9 cellular contexts compared by ENCODE assay signal in genomic region chr1:16511926-16512325, GRCh38. TPM values are rescaled to one million over a fixed set of nuclear protein-coding genes. Genes with fewer than 3 reads are reported as not detected.
"Had no signal": no experiment of that assay in that cellular context is flagged by ENCODE, and none has a peak within 500 bp of the region (broad histone marks: within the 10 kb centered on the region; RNA-seq: fewer than 3 reads in every experiment).

No MANE protein-coding gene starts in this region.

RNA-seq across cellular contexts. Expression of gene RNU1-1, which starts 2.2 kb away (rescaled TPM):
- total RNA-seq: osteoblast, right atrium auricular region had no signal
- polyA plus RNA-seq: neural cell, ovary, pancreas, right cardiac atrium, sigmoid colon, small intestine, spleen had no signal
